ENCODE assay signal across 17 cellular contexts in genomic region chr16:56647641-56648431, GRCh38. TPM values are rescaled to one million over a fixed set of nuclear protein-coding genes. Genes with fewer than 3 reads are reported as not detected.
"Had no signal": no experiment of that assay in that cellular context is flagged by ENCODE, and none has a peak within 500 bp of the region (broad histone marks: within the 10 kb centered on the region; RNA-seq: fewer than 3 reads in every experiment).

No MANE protein-coding gene starts in this region.

- FAIRE-seq: keratinocyte had no signal

- H3K36me3 ChIP-seq: adrenal gland had no signal

- H2AFZ ChIP-seq: parathyroid adenoma had no signal

- H3K9me3 Mint-ChIP-seq: stimulated activated effector memory CD8-positive, alpha-beta T cell treated with anti-CD3 and anti-CD28 coated beads, Interleukin-12 subunit alpha, Interleukin-12 subunit beta, amount 100 ng/mL, for 72 hours; type B pancreatic cell had no signal

- H3K4me3 ChIP-seq: adrenal gland, coronary artery, skin epidermis had no signal

- DNase-seq: activated naive CD4-positive, alpha-beta T cell treated with anti-CD3 and anti-CD28 coated beads, Interleukin-2, amount 50 U/mL, for 16 hours; activated T-cell treated with anti-CD3 and anti-CD28 coated beads, Interleukin-2, amount 50 U/mL, for 1 hour; adrenal gland; caudate nucleus; effector memory CD4-positive, alpha-beta T cell; erythroblast; hypothalamus; left ventricle myocardium superior; T-helper 2 cell had no signal

- H3K27ac ChIP-seq: adrenal gland, coronary artery, parathyroid adenoma, skin epidermis had no signal

- H3K9me3 ChIP-seq: adrenal gland had no signal

- H3K4me3 Mint-ChIP-seq: stimulated activated effector memory CD8-positive, alpha-beta T cell treated with anti-CD3 and anti-CD28 coated beads, Interleukin-12 subunit alpha, Interleukin-12 subunit beta, amount 100 ng/mL, for 72 hours; type B pancreatic cell had no signal

- H3K9ac ChIP-seq: parathyroid adenoma had no signal

- H3K27ac Mint-ChIP-seq: stimulated activated effector memory CD8-positive, alpha-beta T cell treated with anti-CD3 and anti-CD28 coated beads, Interleukin-12 subunit alpha, Interleukin-12 subunit beta, amount 100 ng/mL, for 72 hours; type B pancreatic cell had no signal

- ATAC-seq: left ventricle myocardium superior; stimulated activated effector memory CD8-positive, alpha-beta T cell treated with anti-CD3 and anti-CD28 coated beads, Interleukin-12 subunit alpha, Interleukin-12 subunit beta, amount 100 ng/mL, for 72 hours had no signal

- H3K27me3 ChIP-seq: adrenal gland had no signal

- H3K79me2 ChIP-seq: parathyroid adenoma had no signal

- H3K36me3 Mint-ChIP-seq: stimulated activated effector memory CD8-positive, alpha-beta T cell treated with anti-CD3 and anti-CD28 coated beads, Interleukin-12 subunit alpha, Interleukin-12 subunit beta, amount 100 ng/mL, for 72 hours; type B pancreatic cell had no signal

RNA-seq across cellular contexts. Expression of gene MT1B, which starts 3.9 kb away (rescaled TPM):
- total RNA-seq: adrenal gland, left ventricle myocardium superior, mesenteric fat pad, myocyte had no signal
- polyA plus RNA-seq: adrenal gland, keratinocyte had no signal

RNA-seq across cellular contexts. Expression of gene MT1A, which starts 9.4 kb away (rescaled TPM):
- total RNA-seq: myocyte had no signal
- polyA plus RNA-seq: keratinocyte had no signal

RNA-seq across cellular contexts. Expression of gene MT1F, which starts 9.9 kb away (rescaled TPM):
- total RNA-seq: myocyte had no signal

RNA-seq across cellular contexts. Expression of gene MT1M, which starts 15.4 kb away (rescaled TPM):
- total RNA-seq: myocyte had no signal

RNA-seq across cellular contexts. Expression of gene MT1G, which starts 20.0 kb away (rescaled TPM):
- total RNA-seq: left ventricle myocardium superior, myocyte had no signal
